ENCODE assay signal across 1 cellular context in genomic region chr12:8661016-8661415, GRCh38.
TF ChIP-seq lines count a peak whose summit lies in the region.

No MANE protein-coding gene starts in this region.

TF ChIP-seq in endothelial cell of umbilical vein, 7 proteins besides CTCF, POLR2A, EP300 and RAD21:
- no peak for TF ChIP-seq MAX (IDR thresholded peaks at IDR 0.05; ENCODE audit: insufficient read depth, insufficient read length)
- no peak for TF ChIP-seq EZH2 (IDR thresholded peaks at IDR 0.05; ENCODE audit: borderline replicate concordance, low read depth, low read length, severe bottlenecking)
- no peak for TF ChIP-seq MYC (IDR thresholded peaks at IDR 0.05; ENCODE audit: low read depth, low read length)
- TF ChIP-seq FOS (IDR thresholded peaks at IDR 0.05; ENCODE audit: borderline replicate concordance, insufficient read depth, low read length): no peak
- no peak for TF ChIP-seq JUN (IDR thresholded peaks at IDR 0.05; ENCODE audit: borderline replicate concordance, insufficient read depth, insufficient read length, low read depth)
- TF ChIP-seq GATA2 (IDR thresholded peaks at IDR 0.05; ENCODE audit: insufficient read depth, insufficient read length, low read depth, low read length): no peak
- TF ChIP-seq POLR2AphosphoS5 (IDR thresholded peaks at IDR 0.05; ENCODE audit: insufficient read depth, low read depth, low read length): no peak
